In genomic region chr17:45895304-45895968, GRCh38 we compare ENCODE assay signal across 8 cellular contexts. TPM values are rescaled to one million over a fixed set of nuclear protein-coding genes. Genes with fewer than 3 reads are reported as not detected.
DNase-seq lines count a peak whose midpoint lies in the region; ATAC-seq and TF ChIP-seq lines count a peak whose summit lies in the region.

No MANE protein-coding gene starts in this region.

- H3K4me3 Mint-ChIP-seq in stimulated activated naive CD8-positive, alpha-beta T cell treated with anti-CD3 and anti-CD28 coated beads, Interleukin-15, amount 100 ng/mL, for 72 hours = peak overlapping the region; percentile 86 to 89

- no peak for TF ChIP-seq CTCF in OCI-LY7 (conservative IDR thresholded peaks at IDR 0.05; ENCODE audit: low read length)

- H3K4me1 Mint-ChIP-seq in stimulated activated naive CD8-positive, alpha-beta T cell treated with anti-CD3 and anti-CD28 coated beads, Interleukin-15, amount 100 ng/mL, for 72 hours = peaks cover 34% of the 10 kb centered on the region

- H3K27ac Mint-ChIP-seq in stimulated activated naive CD8-positive, alpha-beta T cell treated with anti-CD3 and anti-CD28 coated beads, Interleukin-15, amount 100 ng/mL, for 72 hours = no peak overlapping the region

- no peaks in the 10 kb centered on the region for H3K9me3 ChIP-seq in OCI-LY7 (ENCODE audit: low read length)

- H3K9me3 Mint-ChIP-seq in stimulated activated naive CD8-positive, alpha-beta T cell treated with anti-CD3 and anti-CD28 coated beads, Interleukin-15, amount 100 ng/mL, for 72 hours = no peaks in the 10 kb centered on the region

- no peak overlapping the region for H2AFZ ChIP-seq in OCI-LY7 (ENCODE audit: low read length)

- H3K4me3 ChIP-seq in OCI-LY7 (ENCODE audit: low read depth, low read length, poor library complexity, severe bottlenecking) = peak overlapping the region; percentile 59

- no peak overlapping the region for H3K27ac ChIP-seq in OCI-LY7 (ENCODE audit: low read depth, low read length, poor library complexity, severe bottlenecking)
- peak overlapping the region; percentile 95 for H3K27ac ChIP-seq in caudate nucleus (ENCODE audit: low read depth, low read length)

- ATAC-seq in left lobe of liver (peak; percentile 6), HG03571 (IDR thresholded peaks at IDR 0.05; ENCODE audit: unreplicated experiment) (no peak), HG03460 (IDR thresholded peaks at IDR 0.05; ENCODE audit: unreplicated experiment) (no peak)
- ATAC-seq in stimulated activated naive CD8-positive, alpha-beta T cell treated with anti-CD3 and anti-CD28 coated beads, Interleukin-15, amount 100 ng/mL, for 72 hours = peak; percentile 12

- peaks cover 75% of the 10 kb centered on the region for H3K27me3 Mint-ChIP-seq in stimulated activated naive CD8-positive, alpha-beta T cell treated with anti-CD3 and anti-CD28 coated beads, Interleukin-15, amount 100 ng/mL, for 72 hours

- CTCF ChIA-PET in OCI-LY7 (lab: Charles Lee; ENCODE audit: unreplicated experiment) = no interaction called here

- DNase-seq in activated T-cell treated with anti-CD3 and anti-CD28 coated beads, Interleukin-2, amount 50 U/mL, for 1 hour = peak; percentile 48
- DNase-seq in activated T-cell treated with anti-CD3 and anti-CD28 coated beads for 4 hours (no peak), OCI-LY7 (ENCODE audit: low spot score) (no peak), caudate nucleus (lab: John Stamatoyannopoulos, UW) (peak in 54 of 61 donors; percentile 18 to 78 (median 61)), left lobe of liver (ENCODE audit: low spot score) (no peak)
- peak; percentile 24 to 29 for DNase-seq in stimulated activated naive CD8-positive, alpha-beta T cell treated with anti-CD3 and anti-CD28 coated beads, Interleukin-15, amount 100 ng/mL, for 72 hours

- no peaks in the 10 kb centered on the region for H4K20me1 ChIP-seq in OCI-LY7 (ENCODE audit: insufficient read depth, low read length)

- H3K4me1 ChIP-seq in OCI-LY7 (ENCODE audit: insufficient read depth, low read length, poor library complexity, severe bottlenecking) = peaks cover 7% of the 10 kb centered on the region

- no TSS peak for BruUV-seq in OCI-LY7 (replicated peaks; lab: Mats Ljungman, UMichigan)

- no peaks in the 10 kb centered on the region for H3K36me3 ChIP-seq in OCI-LY7 (ENCODE audit: insufficient read depth, low read length)

- peak overlapping the region; percentile 56 for H3K4me2 ChIP-seq in OCI-LY7 (ENCODE audit: low read length)

- H3K79me2 ChIP-seq in OCI-LY7 (ENCODE audit: insufficient read depth, low read depth, low read length) = no peaks in the 10 kb centered on the region

- POLR2A ChIA-PET in OCI-LY7 (lab: Charles Lee) = interaction anchor here (0.6 kb wide), 1 partner anchor 276 kb away, joined by 3 read pairs; no protein-coding TSS in a partner anchor

- no peaks in the 10 kb centered on the region for H3K9me2 ChIP-seq in OCI-LY7 (ENCODE audit: insufficient read depth, low read length)

- intact Hi-C loops in OCI-LY7 (cut with micrococcal nuclease; ENCODE audit: unreplicated experiment) = no loop called here

RNA-seq across cellular contexts. Expression of gene MAPT, which starts 1.1 kb away (rescaled TPM):
- total RNA-seq in OCI-LY7 (2014; rRNA removed; shearing (Covaris generic)) = 0.44 TPM in 1 of 2 replicates, not detected in the other
- total RNA-seq in OCI-LY7 (2022) = not detected in 2 replicates
- total RNA-seq in left lobe of liver = 0.83 TPM

RNA-seq across cellular contexts. Expression of gene SPPL2C, which starts 50.8 kb away (rescaled TPM):
- total RNA-seq in OCI-LY7 (2014; rRNA removed; shearing (Covaris generic)) = not detected in 2 replicates
- total RNA-seq in OCI-LY7 (2022) (not detected in 2 replicates), left lobe of liver (not detected)

Comparison
In these comparisons a context has a peak if more than half of its experiments do, and no peak if none do; other contexts are left out.
1. DNase-seq: peak in activated T-cell treated with anti-CD3 and anti-CD28 coated beads, Interleukin-2, amount 50 U/mL, for 1 hour (single experiment), caudate nucleus (54 of 61) and stimulated activated naive CD8-positive, alpha-beta T cell treated with anti-CD3 and anti-CD28 coated beads, Interleukin-15, amount 100 ng/mL, for 72 hours (2 of 2); none in activated T-cell treated with anti-CD3 and anti-CD28 coated beads for 4 hours (single experiment), OCI-LY7 (single experiment) and left lobe of liver (single experiment).
2. ATAC-seq: peak in left lobe of liver (single experiment) and stimulated activated naive CD8-positive, alpha-beta T cell treated with anti-CD3 and anti-CD28 coated beads, Interleukin-15, amount 100 ng/mL, for 72 hours (single experiment); none in HG03571 (single experiment) and HG03460 (single experiment).